ENCODE assay signal across 40 cellular contexts in genomic region chr15:40881351-40881750, GRCh38. TPM values are rescaled to one million over a fixed set of nuclear protein-coding genes. Genes with fewer than 3 reads are reported as not detected.
"Had no signal": no experiment of that assay in that cellular context is flagged by ENCODE, and none has a peak within 500 bp of the region (broad histone marks: within the 10 kb centered on the region; RNA-seq: fewer than 3 reads in every experiment).

No MANE protein-coding gene starts in this region.

- H3K27ac ChIP-seq: adrenal gland, body of pancreas, colonic mucosa, epithelial cell of prostate, esophagus squamous epithelium, gastroesophageal sphincter, WERI-Rb-1 had no signal

- H3K36me3 Mint-ChIP-seq: activated CD4-positive, alpha-beta memory T cell treated with anti-CD3 and anti-CD28 coated beads for 36 hours; activated CD8-positive, alpha-beta memory T cell treated with anti-CD3 and anti-CD28 coated beads, Interleukin-2, amount 10 ng/mL, durations not matched to agents 7 days and 5 days; activated naive CD4-positive, alpha-beta T cell treated with anti-CD3 and anti-CD28 coated beads, Interleukin-2, amount 50 U/mL, for 24 hours; activated naive CD8-positive, alpha-beta T cell treated with anti-CD3 and anti-CD28 coated beads for 36 hours had no signal

- DNase-seq: activated B cell treated with CpG ODN at 0.5 μM for 24 hours; activated CD4-positive, alpha-beta memory T cell treated with anti-CD3 and anti-CD28 coated beads for 36 hours; activated CD4-positive, alpha-beta T cell treated with anti-CD3 and anti-CD28 coated beads for 36 hours; activated CD4-positive, alpha-beta T cell treated with anti-CD3 and anti-CD28 coated beads, Interleukin-2, amount 10 ng/mL, durations not matched to agents 24 days and 14 days; activated CD4-positive, CD25-positive, alpha-beta regulatory T cell treated with anti-CD3 and anti-CD28 coated beads, Interleukin-2, amount 50 U/mL, for 72 hours; activated CD8-positive, alpha-beta memory T cell treated with anti-CD3 and anti-CD28 coated beads, Interleukin-2, amount 10 ng/mL, durations not matched to agents 7 days and 5 days; activated CD8-positive, alpha-beta memory T cell treated with anti-CD3 and anti-CD28 coated beads, Interleukin-2, amount 50 U/mL, for 4 hours; activated CD8-positive, alpha-beta T cell treated with anti-CD3 and anti-CD28 coated beads, Interleukin-2, amount 10 ng/mL, durations not matched to agents 7 days and 5 days; activated effector memory CD4-positive, alpha-beta T cell treated with anti-CD3 and anti-CD28 coated beads, Interleukin-2, amount 50 U/mL, for 16 hours; activated naive CD4-positive, alpha-beta T cell treated with anti-CD3 and anti-CD28 coated beads for 36 hours; activated naive CD8-positive, alpha-beta T cell treated with anti-CD3 and anti-CD28 coated beads for 36 hours; activated naive CD8-positive, alpha-beta T cell treated with anti-CD3 and anti-CD28 coated beads, Interleukin-2, amount 50 U/mL, for 24 hours; activated T-cell treated with anti-CD3 and anti-CD28 coated beads, Interleukin-2, amount 50 U/mL, for 1 hour; activated T-cell treated with anti-CD3 and anti-CD28 coated beads, Interleukin-2, amount 50 U/mL, for 48 hours; adrenal gland; amygdala; body of pancreas; central memory CD4-positive, alpha-beta T cell; cerebellar nuclear complex; colonic mucosa; effector CD8-positive, alpha-beta T cell; esophagus squamous epithelium; foreskin melanocyte; T1000; WERI-Rb-1 had no signal

- H3K9me3 Mint-ChIP-seq: activated B cell treated with CpG ODN at 0.5 μM for 24 hours; activated CD4-positive, alpha-beta memory T cell treated with anti-CD3 and anti-CD28 coated beads for 36 hours; activated CD4-positive, alpha-beta T cell treated with anti-CD3 and anti-CD28 coated beads, Interleukin-2, amount 10 ng/mL, durations not matched to agents 24 days and 14 days; activated naive CD4-positive, alpha-beta T cell treated with anti-CD3 and anti-CD28 coated beads for 36 hours; activated naive CD4-positive, alpha-beta T cell treated with anti-CD3 and anti-CD28 coated beads, Interleukin-2, amount 50 U/mL, for 24 hours; activated naive CD8-positive, alpha-beta T cell treated with anti-CD3 and anti-CD28 coated beads for 36 hours; activated naive CD8-positive, alpha-beta T cell treated with anti-CD3 and anti-CD28 coated beads, Interleukin-2, amount 50 U/mL, for 24 hours; activated T-helper 1 cell treated with anti-CD3 and anti-CD28 coated beads, Interleukin-12 subunit alpha, Interleukin-12 subunit beta, Interleukin-2, Interleukin-4 antibody, amounts not matched to agents 30 ng/mL and 10 ng/mL and 1 ng/mL, durations not matched to agents 14 hours and 24 hours and 36 hours had no signal

- H3K4me1 ChIP-seq: adrenal gland, body of pancreas, colonic mucosa, gastroesophageal sphincter had no signal

- H3K4me3 Mint-ChIP-seq: activated B cell treated with CpG ODN at 0.5 μM for 24 hours; activated CD4-positive, alpha-beta memory T cell treated with anti-CD3 and anti-CD28 coated beads for 36 hours; activated CD4-positive, alpha-beta T cell treated with anti-CD3 and anti-CD28 coated beads for 36 hours; activated CD4-positive, alpha-beta T cell treated with anti-CD3 and anti-CD28 coated beads, Interleukin-2, amount 10 ng/mL, durations not matched to agents 24 days and 14 days; activated CD8-positive, alpha-beta memory T cell treated with anti-CD3 and anti-CD28 coated beads, Interleukin-2, amount 10 ng/mL, durations not matched to agents 7 days and 5 days; activated CD8-positive, alpha-beta T cell treated with anti-CD3 and anti-CD28 coated beads, Interleukin-2, amount 10 ng/mL, durations not matched to agents 7 days and 5 days; activated naive CD4-positive, alpha-beta T cell treated with anti-CD3 and anti-CD28 coated beads for 36 hours; activated naive CD4-positive, alpha-beta T cell treated with anti-CD3 and anti-CD28 coated beads, Interleukin-2, amount 50 U/mL, for 24 hours; activated naive CD8-positive, alpha-beta T cell treated with anti-CD3 and anti-CD28 coated beads for 36 hours; activated naive CD8-positive, alpha-beta T cell treated with anti-CD3 and anti-CD28 coated beads, Interleukin-2, amount 50 U/mL, for 24 hours; activated T-helper 1 cell treated with anti-CD3 and anti-CD28 coated beads, Interleukin-12 subunit alpha, Interleukin-12 subunit beta, Interleukin-2, Interleukin-4 antibody, amounts not matched to agents 30 ng/mL and 10 ng/mL and 1 ng/mL, durations not matched to agents 14 hours and 24 hours and 36 hours had no signal

- H3K4me3 ChIP-seq: adrenal gland, body of pancreas, colonic mucosa, esophagus squamous epithelium, gastroesophageal sphincter had no signal

- H3K9me3 ChIP-seq: adrenal gland, body of pancreas, colonic mucosa, esophagus squamous epithelium, gastroesophageal sphincter had no signal

- H3K27ac Mint-ChIP-seq: activated B cell treated with CpG ODN at 0.5 μM for 24 hours; activated CD4-positive, alpha-beta memory T cell treated with anti-CD3 and anti-CD28 coated beads for 36 hours; activated CD4-positive, alpha-beta T cell treated with anti-CD3 and anti-CD28 coated beads for 36 hours; activated CD4-positive, alpha-beta T cell treated with anti-CD3 and anti-CD28 coated beads, Interleukin-2, amount 10 ng/mL, durations not matched to agents 24 days and 14 days; activated CD8-positive, alpha-beta memory T cell treated with anti-CD3 and anti-CD28 coated beads, Interleukin-2, amount 10 ng/mL, durations not matched to agents 7 days and 5 days; activated CD8-positive, alpha-beta T cell treated with anti-CD3 and anti-CD28 coated beads, Interleukin-2, amount 10 ng/mL, durations not matched to agents 7 days and 5 days; activated naive CD4-positive, alpha-beta T cell treated with anti-CD3 and anti-CD28 coated beads for 36 hours; activated naive CD4-positive, alpha-beta T cell treated with anti-CD3 and anti-CD28 coated beads, Interleukin-2, amount 50 U/mL, for 24 hours; activated naive CD8-positive, alpha-beta T cell treated with anti-CD3 and anti-CD28 coated beads for 36 hours; activated naive CD8-positive, alpha-beta T cell treated with anti-CD3 and anti-CD28 coated beads, Interleukin-2, amount 50 U/mL, for 24 hours; activated T-helper 1 cell treated with anti-CD3 and anti-CD28 coated beads, Interleukin-12 subunit alpha, Interleukin-12 subunit beta, Interleukin-2, Interleukin-4 antibody, amounts not matched to agents 30 ng/mL and 10 ng/mL and 1 ng/mL, durations not matched to agents 14 hours and 24 hours and 36 hours; activated T-helper 2 cell treated with anti-CD3 and anti-CD28 coated beads, Interferon-gamma antibody, Interleukin-2, Interleukin-4, amounts not matched to agents 10 μg/mL and 5 μg/mL and 100 μg/mL, durations not matched to agents 14 hours and 24 hours and 36 hours had no signal

- ATAC-seq: activated CD4-positive, alpha-beta T cell treated with anti-CD3 and anti-CD28 coated beads for 36 hours; activated CD8-positive, alpha-beta memory T cell treated with anti-CD3 and anti-CD28 coated beads, Interleukin-2, amount 10 ng/mL, durations not matched to agents 7 days and 5 days; activated CD8-positive, alpha-beta T cell treated with anti-CD3 and anti-CD28 coated beads, Interleukin-2, amount 10 ng/mL, durations not matched to agents 7 days and 5 days; activated naive CD8-positive, alpha-beta T cell treated with anti-CD3 and anti-CD28 coated beads, Interleukin-2, amount 50 U/mL, for 24 hours; body of pancreas; gastroesophageal sphincter had no signal

- FAIRE-seq: endometrium, endothelial cell of umbilical vein had no signal

- H3K27me3 Mint-ChIP-seq: activated B cell treated with CpG ODN at 0.5 μM for 24 hours; activated CD4-positive, alpha-beta memory T cell treated with anti-CD3 and anti-CD28 coated beads for 36 hours; activated CD4-positive, alpha-beta T cell treated with anti-CD3 and anti-CD28 coated beads for 36 hours; activated CD4-positive, alpha-beta T cell treated with anti-CD3 and anti-CD28 coated beads, Interleukin-2, amount 10 ng/mL, durations not matched to agents 24 days and 14 days had no signal

- H3K36me3 ChIP-seq: adrenal gland, colonic mucosa, esophagus squamous epithelium, gastroesophageal sphincter, WERI-Rb-1 had no signal

RNA-seq across cellular contexts. Expression of gene RHOV, which starts 7.3 kb away (rescaled TPM):
- total RNA-seq: activated CD8-positive, alpha-beta memory T cell treated with anti-CD3 and anti-CD28 coated beads, Interleukin-2, amount 10 ng/mL, durations not matched to agents 7 days and 5 days; activated CD8-positive, alpha-beta T cell treated with anti-CD3 and anti-CD28 coated beads, Interleukin-2, amount 10 ng/mL, durations not matched to agents 7 days and 5 days; fibroblast of lung; fibroblast of villous mesenchyme had no signal
- polyA plus RNA-seq: fibroblast of lung had no signal

RNA-seq across cellular contexts. Expression of gene DLL4, which starts 47.8 kb away (rescaled TPM):
- total RNA-seq: activated B cell treated with CpG ODN at 0.5 μM for 24 hours; activated CD4-positive, alpha-beta memory T cell treated with anti-CD3 and anti-CD28 coated beads for 36 hours; activated CD4-positive, alpha-beta T cell treated with anti-CD3 and anti-CD28 coated beads, Interleukin-2, amount 10 ng/mL, durations not matched to agents 24 days and 14 days; activated CD8-positive, alpha-beta T cell treated with anti-CD3 and anti-CD28 coated beads, Interleukin-2, amount 10 ng/mL, durations not matched to agents 7 days and 5 days; activated naive CD8-positive, alpha-beta T cell treated with anti-CD3 and anti-CD28 coated beads for 36 hours; T-helper 1 cell treated with Interleukin-12 subunit alpha and Interleukin-12 subunit beta and Interleukin-4 antibody, amounts not matched to agents 30 ng/mL and 1 ng/mL, for 36 hours; T-helper 2 cell treated with Interferon-gamma antibody and Interleukin-4, amounts not matched to agents 100 ng/mL and 5 ng/mL, for 36 hours had no signal

RNA-seq across cellular contexts. Expression of gene PPP1R14D, which starts 52.8 kb away (rescaled TPM):
- total RNA-seq: activated CD4-positive, alpha-beta memory T cell treated with anti-CD3 and anti-CD28 coated beads for 36 hours; activated CD4-positive, alpha-beta T cell treated with anti-CD3 and anti-CD28 coated beads for 36 hours; activated CD4-positive, alpha-beta T cell treated with anti-CD3 and anti-CD28 coated beads, Interleukin-2, amount 10 ng/mL, durations not matched to agents 24 days and 14 days; activated CD8-positive, alpha-beta memory T cell treated with anti-CD3 and anti-CD28 coated beads for 36 hours; activated CD8-positive, alpha-beta memory T cell treated with anti-CD3 and anti-CD28 coated beads, Interleukin-2, amount 10 ng/mL, durations not matched to agents 7 days and 5 days; activated CD8-positive, alpha-beta T cell treated with anti-CD3 and anti-CD28 coated beads, Interleukin-2, amount 10 ng/mL, durations not matched to agents 7 days and 5 days; activated naive CD4-positive, alpha-beta T cell treated with anti-CD3 and anti-CD28 coated beads for 36 hours; activated naive CD8-positive, alpha-beta T cell treated with anti-CD3 and anti-CD28 coated beads for 36 hours; activated T-helper 1 cell treated with anti-CD3 and anti-CD28 coated beads, Interleukin-12 subunit alpha, Interleukin-12 subunit beta, Interleukin-2, Interleukin-4 antibody, amounts not matched to agents 30 ng/mL and 10 ng/mL and 1 ng/mL, durations not matched to agents 14 hours and 24 hours and 36 hours; activated T-helper 2 cell treated with anti-CD3 and anti-CD28 coated beads, Interferon-gamma antibody, Interleukin-2, Interleukin-4, amounts not matched to agents 10 μg/mL and 5 μg/mL and 100 μg/mL, durations not matched to agents 14 hours and 24 hours and 36 hours; adrenal gland; aorta; body of pancreas; dermis microvascular lymphatic vessel endothelial cell; endothelial cell of umbilical vein; fibroblast of lung; fibroblast of villous mesenchyme; gastroesophageal sphincter; glomerular endothelial cell; T-helper 1 cell treated with Interleukin-12 subunit alpha and Interleukin-12 subunit beta and Interleukin-4 antibody, amounts not matched to agents 30 ng/mL and 1 ng/mL, for 36 hours; T-helper 2 cell treated with Interferon-gamma antibody and Interleukin-4, amounts not matched to agents 100 ng/mL and 5 ng/mL, for 36 hours had no signal
- polyA plus RNA-seq: adrenal gland, endothelial cell of umbilical vein, fibroblast of lung had no signal
